ENCODE assay signal across 8 cellular contexts in the genomic region with DNA sequence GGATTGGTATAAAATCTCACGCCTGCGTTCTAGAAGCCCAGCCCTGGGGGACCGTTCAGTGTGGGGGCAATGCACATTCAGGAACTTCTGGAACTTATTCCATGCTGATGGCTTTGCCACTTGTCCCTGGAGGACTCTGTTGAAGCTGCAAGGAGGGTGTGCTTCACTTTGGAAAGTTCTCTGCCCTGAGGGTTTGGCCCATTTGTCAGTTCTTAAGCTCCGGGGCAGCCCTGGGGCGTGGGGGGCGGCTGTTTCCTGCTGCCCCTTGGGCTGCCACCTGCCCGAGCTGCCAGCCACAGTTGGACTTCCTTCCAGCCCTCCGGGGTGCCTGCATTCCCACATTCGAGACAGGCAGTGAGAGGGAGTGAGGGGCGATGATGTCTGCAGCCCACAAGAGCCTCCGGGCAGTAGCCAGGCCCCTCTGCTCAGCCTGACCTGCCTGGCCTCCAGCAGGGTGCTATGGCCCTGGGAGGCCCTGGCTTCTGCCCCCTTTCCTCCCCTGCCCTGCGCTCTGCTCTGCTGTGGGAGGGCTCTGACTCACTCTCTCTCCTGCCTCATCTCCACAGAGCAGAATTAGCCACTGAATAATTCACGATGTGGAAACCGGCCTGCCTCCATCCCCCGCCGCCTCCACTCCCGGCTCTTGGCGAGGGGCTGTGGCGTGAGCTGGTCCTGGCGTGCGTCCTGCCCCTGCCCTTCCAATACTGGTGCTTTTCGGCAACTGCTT. TPM values are rescaled to one million over a fixed set of nuclear protein-coding genes. Genes with fewer than 3 reads are reported as not detected.
DNase-seq lines count a peak whose midpoint lies in the region; ATAC-seq, FAIRE-seq and TF ChIP-seq lines count a peak whose summit lies in the region.

No MANE protein-coding gene starts in this region.

- peak overlapping the region; percentile 83 for H3K4me3 ChIP-seq in SK-N-MC
- peak overlapping the region; percentile 87 for H3K4me3 ChIP-seq in bronchial epithelial cell (ENCODE audit: low read depth, low read length)

- H3K9ac ChIP-seq in SK-N-MC (ENCODE audit: insufficient read length), result peak overlapping the region; percentile 92

- DNase-seq in NCI-H146 (lab: John Stamatoyannopoulos, UW) (peak; percentile 46), NCI-H146 treated with DMSO at 0.1 percent for 48 hours (lab: John Stamatoyannopoulos, UW; ENCODE audit: unreplicated experiment) (no peak), SK-N-MC (ENCODE audit: low read depth, low spot score) (peak; percentile 48), bronchial epithelial cell (ENCODE audit: low read depth) (peak; percentile 74), left kidney (ENCODE audit: low read depth, low spot score) (peak; percentile 51), KG1 (lab: John Stamatoyannopoulos, UW) (no peak)
- peak; percentile 51 for DNase-seq in stimulated activated CD4-positive, alpha-beta T cell treated with anti-CD3 and anti-CD28 coated beads, Interleukin-4, amount 100 ng/mL, for 1 hour

- no peaks in the 10 kb centered on the region for H3K9me3 ChIP-seq in SK-N-MC (ENCODE audit: low read depth, low read length)

- ATAC-seq in GM18498 (IDR thresholded peaks at IDR 0.05; ENCODE audit: unreplicated experiment), result no peak

- TF ChIP-seq CTCF in bronchial epithelial cell (IDR thresholded peaks at IDR 0.05; ENCODE audit: insufficient read depth, low read length, severe bottlenecking), result no peak

- H3K27me3 ChIP-seq in bronchial epithelial cell (ENCODE audit: control insufficient read depth, insufficient read depth, low read length), result no peaks in the 10 kb centered on the region

- peak overlapping the region; percentile 89 for H3K27ac ChIP-seq in SK-N-MC

- no peak for FAIRE-seq in bronchial epithelial cell (lab: Jason Lieb, UNC)

- H3K36me3 ChIP-seq in SK-N-MC (ENCODE audit: insufficient read depth, low read length), result no peaks in the 10 kb centered on the region; the same call in 1 of the 2 replicates
- peaks cover 5% of the 10 kb centered on the region for H3K36me3 ChIP-seq in bronchial epithelial cell (ENCODE audit: control insufficient read depth, insufficient read depth, low read length)

RNA-seq across cellular contexts. Expression of a gene that starts 1.9 kb away (rescaled TPM):
- total RNA-seq in bronchial epithelial cell, result 5.8 and 12.3 TPM in 2 replicates

RNA-seq across cellular contexts. Expression of a gene that starts 54.3 kb away (rescaled TPM):
- not detected in 2 replicates for total RNA-seq in bronchial epithelial cell

Comparison
In these comparisons a context has a peak if more than half of its experiments do, and no peak if none do; other contexts are left out.
1. DNase-seq: peak in NCI-H146 (single experiment), SK-N-MC (single experiment), bronchial epithelial cell (single experiment), left kidney (single experiment) and stimulated activated CD4-positive, alpha-beta T cell treated with anti-CD3 and anti-CD28 coated beads, Interleukin-4, amount 100 ng/mL, for 1 hour (single experiment); none in NCI-H146 treated with DMSO at 0.1 percent for 48 hours (single experiment) and KG1 (single experiment).